ENCODE assay signal across 11 cellular contexts in genomic region chrX:1176603-1177320, GRCh38. TPM values are rescaled to one million over a fixed set of nuclear protein-coding genes. Genes with fewer than 3 reads are reported as not detected.
A peak's percentile ranks its signal among the peaks of the same experiment; 100 is the strongest.
DNase-seq lines count a peak whose midpoint lies in the region; ATAC-seq and TF ChIP-seq lines count a peak whose summit lies in the region.
"Not testable (repeated sequence)": the region's sequence is repeated elsewhere in the genome, so short reads cannot be mapped to it uniquely, and the experiment has no call there.
"Had no signal": no experiment of that assay in that cellular context is flagged by ENCODE, and none has a peak within 500 bp of the region (broad histone marks: within the 10 kb centered on the region; RNA-seq: fewer than 3 reads in every experiment).

No MANE protein-coding gene starts in this region.

- not testable (repeated sequence) for H3K36me3 Mint-ChIP-seq in CD4-positive, alpha-beta memory T cell; T-helper 2 cell treated with Interferon-gamma antibody and Interleukin-4, amounts not matched to agents 5 μg/mL and 100 μg/mL, for 36 hours (ENCODE audit: low read depth); activated CD4-positive, alpha-beta memory T cell treated with anti-CD3 and anti-CD28 coated beads for 36 hours; activated T-helper 17 cell treated with anti-CD3 and anti-CD28 coated beads, Interleukin-2, amount 50 U/mL, for 72 hours (ENCODE audit: low read depth)

- not testable (repeated sequence) for H3K4me3 ChIP-seq in CD4-positive, alpha-beta memory T cell (ENCODE audit: low read length in 2 of 2); esophagus muscularis mucosa
- peak overlapping the region; percentile 9; the same call in 1 of the 2 replicates for H3K4me3 ChIP-seq in MG63

- not testable (repeated sequence) for H3K4me1 ChIP-seq in CD4-positive, alpha-beta memory T cell (ENCODE audit: insufficient read depth, low read length); esophagus muscularis mucosa

- H3K4me3 Mint-ChIP-seq in CD4-positive, alpha-beta memory T cell; T-helper 2 cell treated with Interferon-gamma antibody and Interleukin-4, amounts not matched to agents 5 μg/mL and 100 μg/mL, for 36 hours; activated CD4-positive, alpha-beta memory T cell treated with anti-CD3 and anti-CD28 coated beads for 36 hours; activated T-helper 17 cell treated with anti-CD3 and anti-CD28 coated beads, Interleukin-2, amount 50 U/mL, for 72 hours: not testable (repeated sequence)

- intact Hi-C loops in CD4-positive, alpha-beta memory T cell (cut with micrococcal nuclease); activated CD4-positive, alpha-beta memory T cell treated with anti-CD3 and anti-CD28 coated beads for 36 hours (cut with micrococcal nuclease); esophagus muscularis mucosa (cut with DNase I); posterior vena cava (cut with DNase I): not testable (repeated sequence)

- H3K27ac Mint-ChIP-seq in CD4-positive, alpha-beta memory T cell, result peak overlapping the region in 4 of 7 donors; percentile 35 to 78 (median 52)
- not testable (repeated sequence) for H3K27ac Mint-ChIP-seq in T-helper 2 cell treated with Interferon-gamma antibody and Interleukin-4, amounts not matched to agents 5 μg/mL and 100 μg/mL, for 36 hours; activated CD4-positive, alpha-beta memory T cell treated with anti-CD3 and anti-CD28 coated beads for 36 hours
- peak overlapping the region; percentile 29 for H3K27ac Mint-ChIP-seq in activated T-helper 17 cell treated with anti-CD3 and anti-CD28 coated beads, Interleukin-2, amount 50 U/mL, for 72 hours

- POLR2A ChIA-PET in CD4-positive, alpha-beta memory T cell (lab: Charles Lee; ENCODE audit: partially characterized antibody); activated CD4-positive, alpha-beta memory T cell treated with anti-CD3 and anti-CD28 coated beads for 36 hours (lab: Charles Lee): not testable (repeated sequence)

- not testable (repeated sequence) for TF ChIP-seq POLR2A in esophagus muscularis mucosa (IDR thresholded peaks at IDR 0.05; ENCODE audit: low read depth)

- not testable (repeated sequence) for H3K9me3 ChIP-seq in CD4-positive, alpha-beta memory T cell (ENCODE audit: control insufficient read depth in 1 of 2, low read length in 2 of 2); MG63; esophagus muscularis mucosa

- not testable (repeated sequence) for H3K36me3 ChIP-seq in CD4-positive, alpha-beta memory T cell (ENCODE audit: insufficient read depth, low read length); MG63; esophagus muscularis mucosa

- TF ChIP-seq CTCF in esophagus muscularis mucosa (IDR thresholded peaks at IDR 0.05), result not testable (repeated sequence)

- not testable (repeated sequence) for TF ChIP-seq EP300 in esophagus muscularis mucosa (IDR thresholded peaks at IDR 0.05)

- ATAC-seq in activated T-helper 17 cell treated with anti-CD3 and anti-CD28 coated beads, Interleukin-2, amount 50 U/mL, for 72 hours (replicated peaks), result peak; percentile 65

- not testable (repeated sequence) for H3K27me3 ChIP-seq in CD4-positive, alpha-beta memory T cell (ENCODE audit: insufficient read depth, low read length); MG63
- H3K27me3 ChIP-seq in esophagus muscularis mucosa, result peaks cover 0 to 19% (median 4%) of the 10 kb centered on the region in 4 donors

- H3K9me3 Mint-ChIP-seq in CD4-positive, alpha-beta memory T cell; T-helper 2 cell treated with Interferon-gamma antibody and Interleukin-4, amounts not matched to agents 5 μg/mL and 100 μg/mL, for 36 hours; activated CD4-positive, alpha-beta memory T cell treated with anti-CD3 and anti-CD28 coated beads for 36 hours; activated T-helper 17 cell treated with anti-CD3 and anti-CD28 coated beads, Interleukin-2, amount 50 U/mL, for 72 hours: not testable (repeated sequence)

- not testable (repeated sequence) for H3K4me1 Mint-ChIP-seq in CD4-positive, alpha-beta memory T cell; T-helper 2 cell treated with Interferon-gamma antibody and Interleukin-4, amounts not matched to agents 5 μg/mL and 100 μg/mL, for 36 hours (ENCODE audit: low read depth); activated CD4-positive, alpha-beta memory T cell treated with anti-CD3 and anti-CD28 coated beads for 36 hours (ENCODE audit: low read depth); activated T-helper 17 cell treated with anti-CD3 and anti-CD28 coated beads, Interleukin-2, amount 50 U/mL, for 72 hours

- not testable (repeated sequence) for H3K27me3 Mint-ChIP-seq in CD4-positive, alpha-beta memory T cell; T-helper 2 cell treated with Interferon-gamma antibody and Interleukin-4, amounts not matched to agents 5 μg/mL and 100 μg/mL, for 36 hours (ENCODE audit: low read depth); activated CD4-positive, alpha-beta memory T cell treated with anti-CD3 and anti-CD28 coated beads for 36 hours; activated T-helper 17 cell treated with anti-CD3 and anti-CD28 coated beads, Interleukin-2, amount 50 U/mL, for 72 hours

- not testable (repeated sequence) for H3K27ac ChIP-seq in CD4-positive, alpha-beta memory T cell (ENCODE audit: low read depth, low read length); esophagus muscularis mucosa (replicated peaks in 1 of 4)

- 89% methylated on average over 31 of the region's 31 CpGs for WGBS in esophagus muscularis mucosa

- CTCF ChIA-PET in CD4-positive, alpha-beta memory T cell (lab: Charles Lee; ENCODE audit: partially characterized antibody); activated CD4-positive, alpha-beta memory T cell treated with anti-CD3 and anti-CD28 coated beads for 36 hours (lab: Charles Lee): not testable (repeated sequence)

- peak in 1 of 5 donors; percentile 30 for DNase-seq in CD4-positive, alpha-beta memory T cell
- DNase-seq in MG63, result not testable (repeated sequence)
- DNase-seq in T-helper 2 cell treated with Interferon-gamma antibody and Interleukin-4, amounts not matched to agents 5 μg/mL and 100 μg/mL, for 36 hours (ENCODE audit: low spot score), result peak; percentile 3
- peak; percentile 32 for DNase-seq in activated CD4-positive, alpha-beta memory T cell treated with anti-CD3 and anti-CD28 coated beads for 36 hours
- peak; percentile 60 for DNase-seq in esophagus muscularis mucosa (ENCODE audit: extremely low spot score)
- peak; percentile 67 for DNase-seq in posterior vena cava (ENCODE audit: low spot score)
- peak; percentile 24 for DNase-seq in stimulated activated CD8-positive, alpha-beta memory T cell treated with anti-CD3 and anti-CD28 coated beads, Interleukin-4, amount 100 ng/mL, for 48 hours

RNA-seq across cellular contexts. Expression of gene CRLF2, which starts 35.7 kb away (rescaled TPM):
- under 1 TPM; 0.19 to 0.38 TPM for total RNA-seq in CD4-positive, alpha-beta memory T cell
- not detected for polyA plus RNA-seq in CD4-positive, alpha-beta memory T cell
- 0.59 and 1.7 TPM in 2 replicates for total RNA-seq in MG63 (2014; rRNA removed; shearing (Covaris generic); ENCODE audit: low replicate concordance)
- total RNA-seq in activated CD4-positive, alpha-beta memory T cell treated with anti-CD3 and anti-CD28 coated beads for 36 hours, result 1 to 10 TPM in 1 of 2 experiments, under 1 TPM in 1; 0.44 to 1.3 TPM
- total RNA-seq in activated T-helper 17 cell treated with anti-CD3 and anti-CD28 coated beads, Interleukin-2, amount 50 U/mL, for 72 hours, result 1 to 10 TPM in 1 of 2 donors, under 1 TPM in 1; 0.63 to 1.4 TPM
- total RNA-seq in esophagus muscularis mucosa (1 to 10 TPM in 2 of 4 donors, under 1 TPM in 1, not detected in 1; 0.63 to 2.1 (median 1.3) TPM), posterior vena cava (1 to 10 TPM in 1 of 2 donors, under 1 TPM in 1; 0.33 to 1.1 TPM)
- total RNA-seq: H7, HepG2 had no signal
- polyA plus RNA-seq: AG04450, HepG2 had no signal
